Comparison of ENCODE assay signal across 9 cellular contexts in genomic region chr1:82225407-82226197, GRCh38.
DNase-seq lines count a peak whose midpoint lies in the region; ATAC-seq and TF ChIP-seq lines count a peak whose summit lies in the region.
"Had no signal": no experiment of that assay in that cellular context is flagged by ENCODE, and none has a peak within 500 bp of the region (broad histone marks: within the 10 kb centered on the region; RNA-seq: fewer than 3 reads in every experiment).

No MANE protein-coding gene starts in this region.

- DNase-seq in UCSD-AML1 (lab: John Stamatoyannopoulos, UW; ENCODE audit: unreplicated experiment) (peak; percentile 11), mucosa of descending colon (no peak), H9 (no peak), NCI-H1417 treated with DMSO at 0.1 percent for 48 hours (lab: John Stamatoyannopoulos, UW) (no peak)
- DNase-seq: activated naive CD8-positive, alpha-beta T cell treated with anti-CD3 and anti-CD28 coated beads, Interleukin-2, amount 10 ng/mL, durations not matched to agents 7 days and 5 days had no signal

- no peaks in the 10 kb centered on the region; the same call in 1 of the 2 replicates for H3K27me3 Mint-ChIP-seq in H9 (ENCODE audit: low read depth)

- H3K4me2 ChIP-seq in H9 (ENCODE audit: insufficient read depth, insufficient read length, low read length), result no peak overlapping the region

- no peak overlapping the region for H2BK15ac ChIP-seq in H9 (ENCODE audit: low read depth, low read length)

- no peak overlapping the region for H2AFZ ChIP-seq in H9 (ENCODE audit: low read length)

- no peak overlapping the region for H2BK5ac ChIP-seq in H9 (ENCODE audit: insufficient read length, low read length)

- H3T11ph ChIP-seq in H9 (ENCODE audit: low read length), result no peak overlapping the region

- H2AK5ac ChIP-seq in H9 (ENCODE audit: insufficient read length, low read length), result no peak overlapping the region

- H3K79me1 ChIP-seq in H9 (ENCODE audit: insufficient read depth, low read depth, low read length, poor library complexity, severe bottlenecking), result no peaks in the 10 kb centered on the region

- H3K4ac ChIP-seq in H9 (ENCODE audit: low read depth, low read length), result no peak overlapping the region

- H2BK20ac ChIP-seq in H9 (ENCODE audit: low read depth, low read length, poor library complexity, severe bottlenecking), result no peak overlapping the region

- no peak overlapping the region for H4K5ac ChIP-seq in H9 (ENCODE audit: insufficient read length, low read depth, low read length)

- H3K18ac ChIP-seq in H9 (ENCODE audit: insufficient read length, low read depth, low read length), result no peak overlapping the region

- peaks cover 2 to 7% of the 10 kb centered on the region in 2 experiments for H3K4me1 Mint-ChIP-seq in H9
- H3K4me1 Mint-ChIP-seq: activated naive CD8-positive, alpha-beta T cell treated with anti-CD3 and anti-CD28 coated beads, Interleukin-2, amount 10 ng/mL, durations not matched to agents 7 days and 5 days had no signal

- no peaks in the 10 kb centered on the region for H3K23me2 ChIP-seq in H9 (ENCODE audit: insufficient read length, low read depth, low read length, poor library complexity, severe bottlenecking)

- no peak overlapping the region for H3K27ac ChIP-seq in H9 (ENCODE audit: insufficient read length, low read depth, low read length)

- no peaks in the 10 kb centered on the region for H3K36me3 Mint-ChIP-seq in H9 (ENCODE audit: insufficient read depth in 1 of 3, low read depth in 3 of 3)
- H3K36me3 Mint-ChIP-seq: activated naive CD8-positive, alpha-beta T cell treated with anti-CD3 and anti-CD28 coated beads, Interleukin-2, amount 10 ng/mL, durations not matched to agents 7 days and 5 days had no signal

- H4K91ac ChIP-seq in H9 (ENCODE audit: insufficient read length, low read depth, low read length), result no peak overlapping the region

- H3K79me2 ChIP-seq in H9 (ENCODE audit: insufficient read depth, low read length), result no peaks in the 10 kb centered on the region

- no peak overlapping the region for H3K23ac ChIP-seq in H9 (ENCODE audit: insufficient read length, low read depth, low read length)

- intact Hi-C loops in mucosa of descending colon (cut with DNase I, micrococcal nuclease), result no loop called here

- H3K9ac ChIP-seq in H9 (ENCODE audit: extremely low read depth, insufficient read length, low read length), result no peak overlapping the region

- TF ChIP-seq CTCF in mucosa of descending colon (IDR thresholded peaks at IDR 0.05) (no peak), H9 (conservative IDR thresholded peaks at IDR 0.05) (no peak)

- H3K27me3 ChIP-seq in H9 (ENCODE audit: insufficient read depth, low read length), result no peaks in the 10 kb centered on the region

- no peak overlapping the region for H3K4me3 ChIP-seq in mucosa of descending colon

- 0 out of 7 replicates have a peak overlapping the region, but pooled peaks of 1 of the 3 experiments have one; percentile 1 for H3K27ac Mint-ChIP-seq in H9
- H3K27ac Mint-ChIP-seq: activated naive CD8-positive, alpha-beta T cell treated with anti-CD3 and anti-CD28 coated beads, Interleukin-2, amount 10 ng/mL, durations not matched to agents 7 days and 5 days had no signal

- no peaks in the 10 kb centered on the region for H3K36me3 ChIP-seq in mucosa of descending colon (ENCODE audit: low read depth)

- H2BK120ac ChIP-seq in H9 (ENCODE audit: low read depth, low read length, poor library complexity, severe bottlenecking), result no peak overlapping the region

- no CpG with 5 or more reads among the region's 3 CpGs for WGBS in H9 (ENCODE audit: extremely low coverage, insufficient read length, low lambda C conversion rate)

- H4K8ac ChIP-seq in H9 (replicated peaks; ENCODE audit: insufficient read length, low read depth, low read length), result no peak overlapping the region

- no peaks in the 10 kb centered on the region for H3K9me3 Mint-ChIP-seq in H9

- H3K4me1 ChIP-seq in mucosa of descending colon (ENCODE audit: low read depth) (no peaks in the 10 kb centered on the region), H9 (ENCODE audit: insufficient read depth, low read length) (no peaks in the 10 kb centered on the region)

- no peak overlapping the region for H3K14ac ChIP-seq in H9 (ENCODE audit: insufficient read depth, low read length)

- no peak overlapping the region for H3K4me3 Mint-ChIP-seq in H9
- H3K4me3 Mint-ChIP-seq: activated naive CD8-positive, alpha-beta T cell treated with anti-CD3 and anti-CD28 coated beads, Interleukin-2, amount 10 ng/mL, durations not matched to agents 7 days and 5 days had no signal

- H2BK12ac ChIP-seq in H9 (ENCODE audit: insufficient read length, low read depth, low read length), result no peak overlapping the region

- H3K9me3 ChIP-seq in mucosa of descending colon (no peaks in the 10 kb centered on the region), H9 (ENCODE audit: control insufficient read depth, low read depth, low read length) (no peaks in the 10 kb centered on the region)

- no peak overlapping the region for H3K56ac ChIP-seq in H9 (ENCODE audit: insufficient read length, low read depth, low read length)

- H4K20me1 ChIP-seq in H9 (ENCODE audit: control insufficient read depth, insufficient read depth, insufficient read length), result no peaks in the 10 kb centered on the region

- peak; percentile 84 for ATAC-seq in GM18867 (IDR thresholded peaks at IDR 0.05; ENCODE audit: unreplicated experiment)
- ATAC-seq in HG03460 (IDR thresholded peaks at IDR 0.05; ENCODE audit: unreplicated experiment), result peak; percentile 68
- peak; percentile 90 for ATAC-seq in mucosa of descending colon
- ATAC-seq in GM21381 (IDR thresholded peaks at IDR 0.05; ENCODE audit: unreplicated experiment), result no peak
- ATAC-seq in GM19328 (IDR thresholded peaks at IDR 0.05; ENCODE audit: unreplicated experiment), result no peak

Comparison
In these comparisons a context has a peak if more than half of its experiments do, and no peak if none do; other contexts are left out.
1. ATAC-seq: peak in GM18867 (single experiment), HG03460 (single experiment) and mucosa of descending colon (single experiment); none in GM21381 (single experiment) and GM19328 (single experiment).